27 cellular contexts compared by ENCODE assay signal in the genomic region with DNA sequence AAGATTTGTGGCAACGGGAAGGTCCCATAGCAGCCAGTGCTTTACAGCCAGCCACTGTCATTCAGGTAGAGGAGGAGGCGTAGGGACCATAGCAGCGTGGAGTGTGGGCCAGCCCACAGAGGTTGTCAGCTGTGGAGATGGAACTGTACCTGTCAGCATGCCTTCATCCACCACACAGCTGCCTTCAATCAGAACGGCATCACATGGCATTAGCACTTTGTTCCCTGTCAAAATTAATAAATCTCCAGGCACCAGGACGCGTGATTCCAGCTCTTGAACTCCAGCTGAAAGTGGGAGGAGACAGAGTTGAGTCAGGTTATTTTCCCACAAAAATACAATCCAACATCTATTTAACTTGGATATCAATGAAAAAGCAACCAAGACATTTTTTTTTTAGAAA.
"Had no signal": no experiment of that assay in that cellular context is flagged by ENCODE, and none has a peak within 500 bp of the region (broad histone marks: within the 10 kb centered on the region; RNA-seq: fewer than 3 reads in every experiment).

No MANE protein-coding gene starts in this region.

- H3K27me3 ChIP-seq: body of pancreas, colonic mucosa, esophagus squamous epithelium had no signal

- DNase-seq: activated B cell treated with CpG ODN at 0.5 μM for 24 hours; activated CD4-positive, alpha-beta T cell treated with anti-CD3 and anti-CD28 coated beads for 48 hours; activated CD4-positive, alpha-beta T cell treated with anti-CD3 and anti-CD28 coated beads, Interleukin-2, amount 50 U/mL, for 1 hour; activated CD4-positive, alpha-beta T cell treated with anti-CD3 and anti-CD28 coated beads, Interleukin-2, amount 50 U/mL, for 48 hours; activated CD8-positive, alpha-beta memory T cell treated with anti-CD3 and anti-CD28 coated beads for 24 hours; activated CD8-positive, alpha-beta T cell treated with anti-CD3 and anti-CD28 coated beads for 36 hours; activated effector memory CD4-positive, alpha-beta T cell treated with Interleukin-2 at 50 U/mL for 16 hours; activated gamma-delta T cell treated with Interleukin-2 at 50 U/mL for 16 hours; activated naive CD4-positive, alpha-beta T cell treated with anti-CD3 and anti-CD28 coated beads, Interleukin-2, amount 50 U/mL, for 16 hours; activated naive CD4-positive, alpha-beta T cell treated with Interleukin-2 at 50 U/mL for 16 hours; activated T-cell treated with anti-CD3 and anti-CD28 coated beads, Interleukin-2, amount 50 U/mL, for 4 hours; amniotic stem cell; body of pancreas; central memory CD4-positive, alpha-beta T cell; cerebellar nuclear complex; colonic mucosa; effector CD8-positive, alpha-beta T cell; esophagus squamous epithelium; foreskin melanocyte; SW 1271; T-cell; T-helper 17 cell; T1000; WERI-Rb-1 had no signal

- H3K9me3 ChIP-seq: body of pancreas, colonic mucosa, esophagus squamous epithelium had no signal

- H3K36me3 ChIP-seq: colonic mucosa, WERI-Rb-1 had no signal

- H3K4me1 ChIP-seq: body of pancreas, colonic mucosa, esophagus squamous epithelium had no signal

- H3K27ac ChIP-seq: body of pancreas, colonic mucosa, epithelial cell of prostate, esophagus squamous epithelium, WERI-Rb-1 had no signal

- H3K4me3 ChIP-seq: body of pancreas, colonic mucosa, esophagus squamous epithelium had no signal

- FAIRE-seq: endometrium, endothelial cell of umbilical vein had no signal
